In genomic region chr2:18536100-18536499, GRCh38 we compare ENCODE assay signal across 17 cellular contexts. TPM values are rescaled to one million over a fixed set of nuclear protein-coding genes. Genes with fewer than 3 reads are reported as not detected.
DNase-seq lines count a peak whose midpoint lies in the region; ATAC-seq and TF ChIP-seq lines count a peak whose summit lies in the region.
"Had no signal": no experiment of that assay in that cellular context is flagged by ENCODE, and none has a peak within 500 bp of the region (broad histone marks: within the 10 kb centered on the region; RNA-seq: fewer than 3 reads in every experiment).

No MANE protein-coding gene starts in this region.

- H3K36me3 Mint-ChIP-seq in osteocyte (ENCODE audit: unreplicated experiment) (no peaks in the 10 kb centered on the region), mesothelial cell of epicardium (no peaks in the 10 kb centered on the region)

- peak; percentile 97 for ATAC-seq in esophagus mucosa
- ATAC-seq: body of pancreas; natural killer cell treated with Interleukin-12 subunit alpha and Interleukin-12 subunit beta and Interleukin-15 and Interleukin-18, amount 100 ng/mL, for 72 hours had no signal

- no peak overlapping the region for H3K4me3 Mint-ChIP-seq in osteocyte (ENCODE audit: unreplicated experiment)
- H3K4me3 Mint-ChIP-seq in mesothelial cell of epicardium = no peak overlapping the region
- H3K4me3 Mint-ChIP-seq: natural killer cell treated with Interleukin-12 subunit alpha and Interleukin-12 subunit beta and Interleukin-15 and Interleukin-18, amount 100 ng/mL, for 72 hours; T-helper 2 cell treated with Interferon-gamma antibody and Interleukin-4, amounts not matched to agents 5 μg/mL and 100 μg/mL, for 36 hours had no signal

- H3K27ac Mint-ChIP-seq in osteocyte (ENCODE audit: unreplicated experiment) = peak overlapping the region; percentile 29
- no peak overlapping the region for H3K27ac Mint-ChIP-seq in mesothelial cell of epicardium
- H3K27ac Mint-ChIP-seq: natural killer cell treated with Interleukin-12 subunit alpha and Interleukin-12 subunit beta and Interleukin-15 and Interleukin-18, amount 100 ng/mL, for 72 hours; T-helper 2 cell treated with Interferon-gamma antibody and Interleukin-4, amounts not matched to agents 5 μg/mL and 100 μg/mL, for 36 hours had no signal

- H3K4me1 Mint-ChIP-seq in osteocyte (ENCODE audit: unreplicated experiment) = peaks cover 11% of the 10 kb centered on the region
- H3K4me1 Mint-ChIP-seq in mesothelial cell of epicardium = peaks cover 4% of the 10 kb centered on the region

- DNase-seq in GM04503 (ENCODE audit: low read depth) = peak; percentile 29
- peak; percentile 82 for DNase-seq in NCI-H1417 treated with DMSO at 0.1 percent for 48 hours (lab: John Stamatoyannopoulos, UW)
- DNase-seq in osteocyte (ENCODE audit: extremely low spot score, unreplicated experiment) = no peak
- no peak for DNase-seq in midbrain (lab: John Stamatoyannopoulos, UW)
- no peak for DNase-seq in GM20000 (ENCODE audit: low spot score)
- no peak for DNase-seq in mesothelial cell of epicardium (ENCODE audit: low spot score in 2 of 2, unreplicated experiment in 2 of 2)
- DNase-seq: activated CD4-positive, CD25-positive, alpha-beta regulatory T cell treated with anti-CD3 and anti-CD28 coated beads, Interleukin-2, amount 50 U/mL, for 72 hours; activated naive CD4-positive, alpha-beta T cell; body of pancreas; dorsolateral prefrontal cortex; lower lobe of right lung; NCI-H1048; Right ventricle myocardium superior had no signal

- H3K9me3 Mint-ChIP-seq in osteocyte (ENCODE audit: unreplicated experiment) (peaks cover 4% of the 10 kb centered on the region), mesothelial cell of epicardium (peaks cover 5% of the 10 kb centered on the region)
- H3K9me3 Mint-ChIP-seq: natural killer cell treated with Interleukin-12 subunit alpha and Interleukin-12 subunit beta and Interleukin-15 and Interleukin-18, amount 100 ng/mL, for 72 hours had no signal

- H3K27me3 Mint-ChIP-seq in osteocyte (ENCODE audit: unreplicated experiment) = no peaks in the 10 kb centered on the region
- H3K27me3 Mint-ChIP-seq in mesothelial cell of epicardium (ENCODE audit: low read depth) = peaks cover 32% of the 10 kb centered on the region

- no peak for TF ChIP-seq CTCF in osteocyte (IDR thresholded peaks at IDR 0.05)
- TF ChIP-seq CTCF in GM20000 (IDR thresholded peaks at IDR 0.05; ENCODE audit: extremely low read depth, missing control alignments) = no peak
- TF ChIP-seq CTCF in mesothelial cell of epicardium (IDR thresholded peaks at IDR 0.05; ENCODE audit: unreplicated experiment) = no peak

RNA-seq across cellular contexts. Expression of gene RDH14, which starts 24.4 kb away (rescaled TPM):
- 11.2 TPM for total RNA-seq in esophagus mucosa
- total RNA-seq in osteocyte = 19.0 and 21.3 TPM in 2 replicates
- total RNA-seq in mesothelial cell of epicardium = 20.5 to 25.1 TPM (median 22.3 TPM) in 3 replicates

RNA-seq across cellular contexts. Expression of gene NT5C1B, which starts 53.3 kb away (rescaled TPM):
- not detected for total RNA-seq in esophagus mucosa
- not detected in 2 replicates for total RNA-seq in osteocyte
- total RNA-seq in mesothelial cell of epicardium = 0.29 TPM in 1 of 3 replicates, not detected in the others
- total RNA-seq: body of pancreas; dorsolateral prefrontal cortex; lower lobe of right lung; natural killer cell treated with Interleukin-12 subunit alpha and Interleukin-12 subunit beta and Interleukin-15 and Interleukin-18, amount 100 ng/mL, for 72 hours; Right ventricle myocardium superior; subcutaneous adipose tissue had no signal

Comparison
In these comparisons a context has a peak if more than half of its experiments do, and no peak if none do; other contexts are left out.
1. DNase-seq: peak in GM04503 (single experiment) and NCI-H1417 treated with DMSO at 0.1 percent for 48 hours (single experiment); none in osteocyte (single experiment), midbrain (single experiment), GM20000 (single experiment) and mesothelial cell of epicardium (0 of 2).